ENCODE assay signal across 6 cellular contexts in genomic region chr17:41784207-41784744, GRCh38. TPM values are rescaled to one million over a fixed set of nuclear protein-coding genes. Genes with fewer than 3 reads are reported as not detected.
DNase-seq lines count a peak whose midpoint lies in the region; ATAC-seq and TF ChIP-seq lines count a peak whose summit lies in the region.

No MANE protein-coding gene starts in this region.

- intact Hi-C loops in activated T-helper 1 cell treated with anti-CD3 and anti-CD28 coated beads, Interleukin-12 subunit alpha, Interleukin-12 subunit beta, Interleukin-2, Interleukin-4 antibody, amounts not matched to agents 30 ng/mL and 10 ng/mL and 1 ng/mL, durations not matched to agents 14 hours and 24 hours and 36 hours (cut with micrococcal nuclease) = no loop called here

- H3K27me3 Mint-ChIP-seq in mesothelial cell of epicardium (ENCODE audit: low read depth) = no peaks in the 10 kb centered on the region
- peaks cover 46% of the 10 kb centered on the region for H3K27me3 Mint-ChIP-seq in activated T-helper 1 cell treated with anti-CD3 and anti-CD28 coated beads, Interleukin-12 subunit alpha, Interleukin-12 subunit beta, Interleukin-2, Interleukin-4 antibody, amounts not matched to agents 30 ng/mL and 10 ng/mL and 1 ng/mL, durations not matched to agents 14 hours and 24 hours and 36 hours (ENCODE audit: insufficient read depth)

- TF ChIP-seq CTCF in GM10248 (IDR thresholded peaks at IDR 0.05; ENCODE audit: control extremely low read depth, extremely low read depth, low read depth, missing control alignments) (no peak), VCaP (conservative IDR thresholded peaks at IDR 0.05) (no peak), mesothelial cell of epicardium (IDR thresholded peaks at IDR 0.05; ENCODE audit: unreplicated experiment) (no peak)

- H3K4me1 Mint-ChIP-seq in mesothelial cell of epicardium = peaks cover 40% of the 10 kb centered on the region
- H3K4me1 Mint-ChIP-seq in activated T-helper 1 cell treated with anti-CD3 and anti-CD28 coated beads, Interleukin-12 subunit alpha, Interleukin-12 subunit beta, Interleukin-2, Interleukin-4 antibody, amounts not matched to agents 30 ng/mL and 10 ng/mL and 1 ng/mL, durations not matched to agents 14 hours and 24 hours and 36 hours (ENCODE audit: low read depth) = peaks cover 11% of the 10 kb centered on the region

- CTCF ChIA-PET in GM10248 (lab: Yijun Ruan, JAX) = interaction anchor here (1.0 kb wide), 1 partner anchor 17 kb away, joined by 4 read pairs; no protein-coding TSS in a partner anchor

- no peaks in the 10 kb centered on the region for H3K9me3 Mint-ChIP-seq in mesothelial cell of epicardium
- H3K9me3 Mint-ChIP-seq in activated T-helper 1 cell treated with anti-CD3 and anti-CD28 coated beads, Interleukin-12 subunit alpha, Interleukin-12 subunit beta, Interleukin-2, Interleukin-4 antibody, amounts not matched to agents 30 ng/mL and 10 ng/mL and 1 ng/mL, durations not matched to agents 14 hours and 24 hours and 36 hours = no peaks in the 10 kb centered on the region

- DNase-seq in GM10248 (ENCODE audit: extremely low spot score) (peak; percentile 56), mesothelial cell of epicardium (ENCODE audit: low spot score in 2 of 2, unreplicated experiment in 2 of 2) (no peak)
- DNase-seq in activated T-helper 1 cell treated with anti-CD3 and anti-CD28 coated beads, Interleukin-12 subunit alpha, Interleukin-12 subunit beta, Interleukin-2, Interleukin-4 antibody, amounts not matched to agents 30 ng/mL and 10 ng/mL and 1 ng/mL, durations not matched to agents 14 hours and 24 hours and 36 hours (ENCODE audit: low spot score) = no peak
- DNase-seq in activated CD4-positive, alpha-beta T cell treated with anti-CD3 and anti-CD28 coated beads for 1 hour = no peak

- peak overlapping the region; percentile 95 for H3K27ac Mint-ChIP-seq in mesothelial cell of epicardium
- no peak overlapping the region for H3K27ac Mint-ChIP-seq in activated T-helper 1 cell treated with anti-CD3 and anti-CD28 coated beads, Interleukin-12 subunit alpha, Interleukin-12 subunit beta, Interleukin-2, Interleukin-4 antibody, amounts not matched to agents 30 ng/mL and 10 ng/mL and 1 ng/mL, durations not matched to agents 14 hours and 24 hours and 36 hours

- H3K36me3 Mint-ChIP-seq in mesothelial cell of epicardium = peaks cover 4% of the 10 kb centered on the region
- H3K36me3 Mint-ChIP-seq in activated T-helper 1 cell treated with anti-CD3 and anti-CD28 coated beads, Interleukin-12 subunit alpha, Interleukin-12 subunit beta, Interleukin-2, Interleukin-4 antibody, amounts not matched to agents 30 ng/mL and 10 ng/mL and 1 ng/mL, durations not matched to agents 14 hours and 24 hours and 36 hours (ENCODE audit: low read depth) = no peaks in the 10 kb centered on the region

- H3K4me3 Mint-ChIP-seq in mesothelial cell of epicardium = peak overlapping the region; percentile 82
- H3K4me3 Mint-ChIP-seq in activated T-helper 1 cell treated with anti-CD3 and anti-CD28 coated beads, Interleukin-12 subunit alpha, Interleukin-12 subunit beta, Interleukin-2, Interleukin-4 antibody, amounts not matched to agents 30 ng/mL and 10 ng/mL and 1 ng/mL, durations not matched to agents 14 hours and 24 hours and 36 hours = no peak overlapping the region

- peak overlapping the region; percentile 83 for H3K27ac ChIP-seq in VCaP

- POLR2A ChIA-PET in GM10248 (lab: Yijun Ruan, JAX) = no interaction called here

- no peak for ATAC-seq in GM19035 (IDR thresholded peaks at IDR 0.05; ENCODE audit: unreplicated experiment)

RNA-seq across cellular contexts. Expression of gene JUP, which starts 2.2 kb away (rescaled TPM):
- total RNA-seq in mesothelial cell of epicardium = 202 to 207 TPM (median 205 TPM) in 3 replicates
- total RNA-seq in activated T-helper 1 cell treated with anti-CD3 and anti-CD28 coated beads, Interleukin-12 subunit alpha, Interleukin-12 subunit beta, Interleukin-2, Interleukin-4 antibody, amounts not matched to agents 30 ng/mL and 10 ng/mL and 1 ng/mL, durations not matched to agents 14 hours and 24 hours and 36 hours = 0.12 and 0.39 TPM in 2 replicates

RNA-seq across cellular contexts. Expression of gene P3H4, which starts 27.5 kb away (rescaled TPM):
- total RNA-seq in mesothelial cell of epicardium = 61.0 to 62.0 TPM (median 62.0 TPM) in 3 replicates
- 4.1 and 5.0 TPM in 2 replicates for total RNA-seq in activated T-helper 1 cell treated with anti-CD3 and anti-CD28 coated beads, Interleukin-12 subunit alpha, Interleukin-12 subunit beta, Interleukin-2, Interleukin-4 antibody, amounts not matched to agents 30 ng/mL and 10 ng/mL and 1 ng/mL, durations not matched to agents 14 hours and 24 hours and 36 hours

RNA-seq across cellular contexts. Expression of gene FKBP10, which starts 28.5 kb away (rescaled TPM):
- 369 to 401 TPM (median 371 TPM) in 3 replicates for total RNA-seq in mesothelial cell of epicardium
- 0.62 and 1.1 TPM in 2 replicates for total RNA-seq in activated T-helper 1 cell treated with anti-CD3 and anti-CD28 coated beads, Interleukin-12 subunit alpha, Interleukin-12 subunit beta, Interleukin-2, Interleukin-4 antibody, amounts not matched to agents 30 ng/mL and 10 ng/mL and 1 ng/mL, durations not matched to agents 14 hours and 24 hours and 36 hours

RNA-seq across cellular contexts. Expression of gene HAP1, which starts 49.8 kb away (rescaled TPM):
- total RNA-seq in mesothelial cell of epicardium = 0.44 to 0.66 TPM (median 0.45 TPM) in 3 replicates
- total RNA-seq in activated T-helper 1 cell treated with anti-CD3 and anti-CD28 coated beads, Interleukin-12 subunit alpha, Interleukin-12 subunit beta, Interleukin-2, Interleukin-4 antibody, amounts not matched to agents 30 ng/mL and 10 ng/mL and 1 ng/mL, durations not matched to agents 14 hours and 24 hours and 36 hours = not detected in 2 replicates

RNA-seq across cellular contexts. Expression of gene NT5C3B, which starts 51.8 kb away (rescaled TPM):
- 68.5 to 75.5 TPM (median 69.6 TPM) in 3 replicates for total RNA-seq in mesothelial cell of epicardium
- total RNA-seq in activated T-helper 1 cell treated with anti-CD3 and anti-CD28 coated beads, Interleukin-12 subunit alpha, Interleukin-12 subunit beta, Interleukin-2, Interleukin-4 antibody, amounts not matched to agents 30 ng/mL and 10 ng/mL and 1 ng/mL, durations not matched to agents 14 hours and 24 hours and 36 hours = 40.8 and 44.5 TPM in 2 replicates

Comparison
In these comparisons a context has a peak if more than half of its experiments do, and no peak if none do; other contexts are left out.
1. RNA of gene JUP, which starts 2.2 kb away (total RNA-seq): 202 to 207 TPM in mesothelial cell of epicardium; 0.12 to 0.39 TPM in activated T-helper 1 cell treated with anti-CD3 and anti-CD28 coated beads, Interleukin-12 subunit alpha, Interleukin-12 subunit beta, Interleukin-2, Interleukin-4 antibody, amounts not matched to agents 30 ng/mL and 10 ng/mL and 1 ng/mL, durations not matched to agents 14 hours and 24 hours and 36 hours; every median in the first group is over 100 times any median in the second.
2. RNA of gene P3H4, which starts 27.5 kb away (total RNA-seq): 61.0 to 62.0 TPM in mesothelial cell of epicardium; 4.1 to 5.0 TPM in activated T-helper 1 cell treated with anti-CD3 and anti-CD28 coated beads, Interleukin-12 subunit alpha, Interleukin-12 subunit beta, Interleukin-2, Interleukin-4 antibody, amounts not matched to agents 30 ng/mL and 10 ng/mL and 1 ng/mL, durations not matched to agents 14 hours and 24 hours and 36 hours; every median in the first group is over 10 times any median in the second.
3. RNA of gene FKBP10, which starts 28.5 kb away (total RNA-seq): 369 to 401 TPM in mesothelial cell of epicardium; 0.62 to 1.1 TPM in activated T-helper 1 cell treated with anti-CD3 and anti-CD28 coated beads, Interleukin-12 subunit alpha, Interleukin-12 subunit beta, Interleukin-2, Interleukin-4 antibody, amounts not matched to agents 30 ng/mL and 10 ng/mL and 1 ng/mL, durations not matched to agents 14 hours and 24 hours and 36 hours; every median in the first group is over 100 times any median in the second.